21 cellular contexts compared by ENCODE assay signal in genomic region chr3:6600237-6600636, GRCh38.
DNase-seq lines count a peak whose midpoint lies in the region; ATAC-seq and TF ChIP-seq lines count a peak whose summit lies in the region.
"Had no signal": no experiment of that assay in that cellular context is flagged by ENCODE, and none has a peak within 500 bp of the region (broad histone marks: within the 10 kb centered on the region; RNA-seq: fewer than 3 reads in every experiment).

No MANE protein-coding gene starts in this region.

- H3K27ac Mint-ChIP-seq in WTC11 = no peak overlapping the region
- peak overlapping the region; percentile 4 for H3K27ac Mint-ChIP-seq in progenitor cell of endocrine pancreas
- H3K27ac Mint-ChIP-seq: CD14-positive monocyte; CD8-positive, alpha-beta memory T cell had no signal

- POLR2A ChIA-PET in WTC11 (lab: Charles Lee) = interaction anchor here (0.6 kb wide), 1 partner anchor 389 kb away, joined by 4 read pairs; no protein-coding TSS in a partner anchor

- H3K4me1 Mint-ChIP-seq in WTC11 (peaks cover 9% of the 10 kb centered on the region; the same call in 1 of the 2 replicates), progenitor cell of endocrine pancreas (ENCODE audit: low read depth) (no peaks in the 10 kb centered on the region)
- H3K4me1 Mint-ChIP-seq: CD14-positive monocyte; CD4-positive, alpha-beta memory T cell; CD4-positive, CD25-positive, alpha-beta regulatory T cell; CD8-positive, alpha-beta memory T cell had no signal

- ATAC-seq in WTC11 (no peak), HG02840 (IDR thresholded peaks at IDR 0.05; ENCODE audit: low FRiP score, unreplicated experiment) (no peak), HG02885 (IDR thresholded peaks at IDR 0.05; ENCODE audit: poor library complexity, unreplicated experiment) (no peak)

- CTCF ChIA-PET in WTC11 (lab: Charles Lee) = no interaction called here

- H3K36me3 Mint-ChIP-seq in WTC11 = peaks cover 22% of the 10 kb centered on the region
- H3K36me3 Mint-ChIP-seq in progenitor cell of endocrine pancreas (ENCODE audit: insufficient read depth) = no peaks in the 10 kb centered on the region
- H3K36me3 Mint-ChIP-seq: CD14-positive monocyte; CD4-positive, alpha-beta memory T cell; CD4-positive, CD25-positive, alpha-beta regulatory T cell; CD8-positive, alpha-beta memory T cell had no signal

- H3K27me3 Mint-ChIP-seq in WTC11 (ENCODE audit: low read depth) = no peaks in the 10 kb centered on the region; the same call in 1 of the 2 replicates
- H3K27me3 Mint-ChIP-seq in progenitor cell of endocrine pancreas = no peaks in the 10 kb centered on the region
- H3K27me3 Mint-ChIP-seq: CD4-positive, alpha-beta memory T cell; CD4-positive, CD25-positive, alpha-beta regulatory T cell had no signal

- H3K9me3 Mint-ChIP-seq in WTC11 (peaks cover 67% of the 10 kb centered on the region), progenitor cell of endocrine pancreas (ENCODE audit: low read depth) (peaks cover 7% of the 10 kb centered on the region)

- TF ChIP-seq CTCF in WTC11 (IDR thresholded peaks at IDR 0.05) (no peak), progenitor cell of endocrine pancreas (IDR thresholded peaks at IDR 0.05; ENCODE audit: unreplicated experiment) (no peak)

- DNase-seq in WTC11 (ENCODE audit: low spot score) = no peak
- no peak for DNase-seq in progenitor cell of endocrine pancreas (ENCODE audit: low spot score, unreplicated experiment)
- no peak for DNase-seq in activated naive CD4-positive, alpha-beta T cell treated with anti-CD3 and anti-CD28 coated beads, Interleukin-2, amount 50 U/mL, for 16 hours
- DNase-seq: 8988T; ACHN; BE2C; C1 segment of cervical spinal cord; CD4-positive, alpha-beta memory T cell; CD4-positive, CD25-positive, alpha-beta regulatory T cell; CD8-positive, alpha-beta memory T cell; COR-L47; DMS 273 treated with DMSO at 0.1 percent for 48 hours; DMS153; DMS53; DMS79; DND-41; EL; GDM1 had no signal

- H3K4me3 Mint-ChIP-seq in WTC11 = no peak overlapping the region
- no peak overlapping the region for H3K4me3 Mint-ChIP-seq in progenitor cell of endocrine pancreas (ENCODE audit: low read depth)
- H3K4me3 Mint-ChIP-seq: CD14-positive monocyte; CD4-positive, alpha-beta memory T cell; CD4-positive, CD25-positive, alpha-beta regulatory T cell; CD8-positive, alpha-beta memory T cell had no signal

TF ChIP-seq in WTC11, 78 proteins besides CTCF, POLR2A, EP300 and RAD21:
- no peak for TF ChIP-seq ETV6 (CRISPR knock-in tag; IDR thresholded peaks at IDR 0.05)
- TF ChIP-seq MYBL2 (CRISPR knock-in tag; IDR thresholded peaks at IDR 0.05) = no peak
- TF ChIP-seq RORB (CRISPR knock-in tag; IDR thresholded peaks at IDR 0.05) = no peak
- TF ChIP-seq ZNF121 (CRISPR knock-in tag; IDR thresholded peaks at IDR 0.05) = no peak
- peak; percentile 69; the same call in 1 of the 2 replicates for TF ChIP-seq ZNF512 (CRISPR knock-in tag; IDR thresholded peaks at IDR 0.05; ENCODE audit: borderline replicate concordance)
